In the genomic region with DNA sequence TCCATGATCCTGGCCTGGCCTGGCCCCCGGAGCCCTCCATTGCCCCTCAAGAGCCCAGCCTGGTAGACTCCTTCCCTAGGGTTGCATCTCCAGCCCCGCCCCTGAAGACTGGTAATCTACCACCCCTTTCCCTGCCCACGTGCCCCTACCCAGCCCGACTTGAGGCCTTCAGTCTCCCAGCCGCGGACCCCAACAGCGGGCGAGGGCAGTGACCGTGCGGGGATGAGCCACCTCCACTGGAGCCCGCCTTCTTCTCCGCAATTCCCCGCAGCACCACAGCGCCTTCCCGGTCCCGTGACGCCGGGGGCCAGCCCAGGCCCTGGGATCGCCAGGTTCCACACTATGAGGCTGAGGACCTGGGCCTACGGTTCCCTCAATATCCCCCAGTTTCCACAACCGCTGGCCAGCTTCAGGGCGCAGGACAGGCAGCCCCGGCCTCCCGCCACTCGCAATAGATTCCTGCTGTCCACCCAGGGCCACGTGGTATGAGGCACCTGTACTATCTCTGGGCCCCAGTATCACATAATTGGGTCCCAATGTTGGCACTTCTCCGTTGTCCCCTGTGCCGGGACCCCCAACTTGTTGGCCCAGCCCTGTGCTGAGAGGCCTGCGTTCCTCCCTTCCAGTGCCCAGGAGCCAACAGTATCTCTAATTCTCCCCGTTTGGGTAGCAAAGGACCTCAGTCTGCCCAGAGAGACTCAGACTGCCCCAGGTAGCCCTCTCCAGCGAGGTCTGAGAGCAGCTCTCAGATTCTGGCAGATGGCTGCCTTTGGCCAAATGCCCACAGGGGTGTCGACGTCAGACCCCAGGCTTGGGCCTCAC, we compare ENCODE assay signal across 11 cellular contexts. TPM values are rescaled to one million over a fixed set of nuclear protein-coding genes. Genes with fewer than 3 reads are reported as not detected.
DNase-seq lines count a peak whose midpoint lies in the region; ATAC-seq, FAIRE-seq and TF ChIP-seq lines count a peak whose summit lies in the region.
"Had no signal": no experiment of that assay in that cellular context is flagged by ENCODE, and none has a peak within 500 bp of the region (broad histone marks: within the 10 kb centered on the region; RNA-seq: fewer than 3 reads in every experiment).

No MANE protein-coding gene starts in this region.

- H2BK12ac ChIP-seq in H1 (ENCODE audit: low read depth, low read length), result peak overlapping the region; percentile 56; the same call in 1 of the 2 replicates

- H2BK5ac ChIP-seq in H1 (ENCODE audit: low read depth, low read length), result peak overlapping the region; percentile 37; the same call in 1 of the 2 replicates

- TF ChIP-seq EP300 in H1 (IDR thresholded peaks at IDR 0.05; ENCODE audit: borderline replicate concordance in 1 of 2, low read depth in 2 of 2, low read length in 2 of 2) (no peak), neural cell (conservative IDR thresholded peaks at IDR 0.05; ENCODE audit: poor library complexity, severe bottlenecking) (no peak)

- peak overlapping the region; percentile 50 for H2BK20ac ChIP-seq in H1 (ENCODE audit: low read length)

- intact Hi-C loops in CD14-positive monocyte (cut with micrococcal nuclease), result no loop called here

- peaks cover 0 to 4% of the 10 kb centered on the region in 2 donors for H3K36me3 Mint-ChIP-seq in CD14-positive monocyte

- peak overlapping the region; percentile 66 for H3K18ac ChIP-seq in H1 (ENCODE audit: extremely low read depth, low read length)

- H3K79me2 ChIP-seq in H1 (ENCODE audit: control insufficient read depth in 1 of 2, insufficient read depth in 2 of 2, low read length in 2 of 2), result no peaks in the 10 kb centered on the region
- H3K79me2 ChIP-seq in neural cell (replicated peaks; ENCODE audit: insufficient read depth, low read length), result no peaks in the 10 kb centered on the region

- peaks cover 9% of the 10 kb centered on the region for H3K4me1 Mint-ChIP-seq in CD14-positive monocyte

- CTCF ChIA-PET in H1 (lab: Charles Lee; ENCODE audit: partially characterized antibody), result interaction anchor here (1.1 to 5.7 kb wide), 7 partner anchors 8 to 1218 kb away, joined by 3 to 65 read pairs (median 4); no protein-coding TSS in a partner anchor

- H2AFZ ChIP-seq in H1 (ENCODE audit: low read length), result peak overlapping the region; percentile 51
- no peak overlapping the region for H2AFZ ChIP-seq in neural cell (ENCODE audit: low read depth, low read length)

- H3K9ac ChIP-seq in H1 (replicated peaks in 1 of 4; ENCODE audit: extremely low read depth in 1 of 4, low read depth in 3 of 4, low read length in 3 of 4) (no peak overlapping the region), neural cell (ENCODE audit: low read length) (no peak overlapping the region)

- peaks cover 5 to 19% (median 15%) of the 10 kb centered on the region in 4 experiments for H3K4me1 ChIP-seq in H1 (replicated peaks in 1 of 4; ENCODE audit: control insufficient read depth in 3 of 4, insufficient read depth in 4 of 4, low read length in 3 of 4)

- no peak overlapping the region for H3K27ac Mint-ChIP-seq in CD14-positive monocyte

- peak overlapping the region; percentile 93 for H2BK15ac ChIP-seq in H1 (ENCODE audit: low read length)

- H3K4me3 Mint-ChIP-seq in CD14-positive monocyte, result peak overlapping the region in 1 of 2 donors; percentile 89

- H2BK120ac ChIP-seq in H1 (replicated peaks; ENCODE audit: low read depth, low read length), result peak overlapping the region; percentile 23

- H3K36me3 ChIP-seq in H1 (ENCODE audit: control insufficient read depth in 2 of 4, insufficient read depth in 4 of 4, low read length in 3 of 4) (peaks cover 0 to 20% (median 3%) of the 10 kb centered on the region in 4 experiments; a peak in 4 of 8 replicates), neural cell (ENCODE audit: insufficient read depth, low read length) (no peaks in the 10 kb centered on the region)

- no peak for ATAC-seq in GM21390 (IDR thresholded peaks at IDR 0.05; ENCODE audit: unreplicated experiment)
- no peak for ATAC-seq in HG02798 (IDR thresholded peaks at IDR 0.05; ENCODE audit: poor library complexity, unreplicated experiment)
- ATAC-seq in GM21423 (IDR thresholded peaks at IDR 0.05; ENCODE audit: unreplicated experiment), result no peak

- H3K4ac ChIP-seq in H1 (replicated peaks; ENCODE audit: insufficient read length, low read depth, low read length), result peak overlapping the region; percentile 23

- POLR2A ChIA-PET in H1 (lab: Charles Lee; ENCODE audit: partially characterized antibody), result interaction anchor here (0.8 to 1.9 kb wide), 3 partner anchors 13 to 22 kb away, joined by 4 to 17 read pairs (median 4); no protein-coding TSS in a partner anchor

- WGBS in H1 (ENCODE audit: extremely low coverage in 1 of 2, insufficient coverage in 1 of 2, insufficient read length in 1 of 2, insufficient replicate concordance in 2 of 2, low coverage in 1 of 2, low lambda C conversion rate in 2 of 2, missing lambda C conversion rate in 1 of 2), 2 experiments, result 85% methylated on average over 33 of the region's 33 CpGs; no CpG with 5 or more reads in 1 of the 2 experiments

- peaks cover 0 to 21% (median 0%) of the 10 kb centered on the region in 3 donors for H3K27me3 Mint-ChIP-seq in CD14-positive monocyte (ENCODE audit: low read depth in 3 of 3)

- peak overlapping the region; percentile 73 to 96 (median 82); a peak in 7 of 8 replicates for H3K4me3 ChIP-seq in H1 (ENCODE audit: extremely low read depth in 1 of 4, insufficient read depth in 2 of 4, low read depth in 3 of 4, low read length in 4 of 4)
- H3K4me3 ChIP-seq in neural cell (ENCODE audit: low read length), result peak overlapping the region; percentile 64

- H3K4me2 ChIP-seq in H1 (ENCODE audit: insufficient read depth in 1 of 2, low read depth in 2 of 2, low read length in 2 of 2) (peak overlapping the region; percentile 82 to 96), neural cell (ENCODE audit: low read length) (no peak overlapping the region)

- peaks cover 0 to 10% (median 3%) of the 10 kb centered on the region in 7 donors for H3K9me3 Mint-ChIP-seq in CD14-positive monocyte

- H3K9me2 ChIP-seq in neural cell (ENCODE audit: insufficient read depth, low read length), result no peaks in the 10 kb centered on the region

- H3K27ac ChIP-seq in H1 (ENCODE audit: low read depth, low read length), result no peak overlapping the region
- no peak overlapping the region for H3K27ac ChIP-seq in neural cell (ENCODE audit: low read length)

- TF ChIP-seq POLR2A in H1 (IDR thresholded peaks at IDR 0.05; ENCODE audit: control extremely low read depth in 1 of 2, low read depth in 2 of 2, low read length in 2 of 2), result no peak

- H3K79me1 ChIP-seq in H1 (ENCODE audit: low read depth, low read length), result peaks cover 9% of the 10 kb centered on the region; the same call in 1 of the 2 replicates

- TF ChIP-seq RAD21 in H1 (IDR thresholded peaks at IDR 0.05 in 1 of 2, conservative IDR thresholded peaks at IDR 0.05 in 1 of 2; ENCODE audit: low read depth in 2 of 2, low read length in 2 of 2), result no peak
- TF ChIP-seq RAD21 in neural cell (conservative IDR thresholded peaks at IDR 0.05), result no peak

- H3K23ac ChIP-seq in H1 (ENCODE audit: insufficient read length), result no peak overlapping the region

- H2AK5ac ChIP-seq in H1 (ENCODE audit: low read depth, low read length), result peak overlapping the region; percentile 57; the same call in 1 of the 2 replicates

- H3K27me3 ChIP-seq in H1 (replicated peaks in 1 of 4; ENCODE audit: control insufficient read depth in 3 of 4, extremely low read depth in 1 of 4, insufficient read depth in 3 of 4, low read length in 3 of 4) (peaks cover 0 to 18% (median 10%) of the 10 kb centered on the region in 4 experiments; a peak in 4 of 7 replicates), neural cell (ENCODE audit: insufficient read depth, low read depth, low read length) (peaks cover 26% of the 10 kb centered on the region)

- peak overlapping the region; percentile 82 for H4K91ac ChIP-seq in H1 (replicated peaks; ENCODE audit: insufficient read length, low read length)

- H3K14ac ChIP-seq in H1 (ENCODE audit: insufficient read length), result no peak overlapping the region

- peak overlapping the region; percentile 79 for H4K5ac ChIP-seq in H1 (ENCODE audit: insufficient read length, low read depth, low read length)

- peak overlapping the region; percentile 91 for H4K8ac ChIP-seq in H1 (ENCODE audit: extremely low read depth, insufficient read depth, low read length)

- H3K9me3 ChIP-seq in H1 (ENCODE audit: insufficient read depth in 2 of 2, low read depth in 1 of 2, low read length in 1 of 2), result no peaks in the 10 kb centered on the region
- H3K9me3 ChIP-seq in neural cell (ENCODE audit: low read length), result no peaks in the 10 kb centered on the region

- peaks cover 0 to 9% of the 10 kb centered on the region in 2 experiments for H4K20me1 ChIP-seq in H1 (replicated peaks in 1 of 2; ENCODE audit: control insufficient read depth in 1 of 2, insufficient read depth in 2 of 2, low read length in 2 of 2)
- H4K20me1 ChIP-seq in neural cell (ENCODE audit: insufficient read depth), result no peaks in the 10 kb centered on the region

- H3F3A ChIP-seq in neural cell (ENCODE audit: insufficient read depth, low read length, poor library complexity, severe bottlenecking), result no peaks in the 10 kb centered on the region

- TF ChIP-seq CTCF in CD14-positive monocyte (IDR thresholded peaks at IDR 0.05) (no peak), H1 (IDR thresholded peaks at IDR 0.05; ENCODE audit: control extremely low read depth in 1 of 3, insufficient read depth in 1 of 3, low read depth in 1 of 3, low read length in 3 of 3) (no peak), neural cell (IDR thresholded peaks at IDR 0.05; ENCODE audit: poor library complexity, severe bottlenecking) (no peak)

- FAIRE-seq in H1 (lab: Jason Lieb, UNC), result no peak
- FAIRE-seq: endothelial cell of umbilical vein had no signal

- DNase-seq in CD14-positive monocyte (ENCODE audit: low spot score) (peak; percentile 46), NCI-H69 (lab: John Stamatoyannopoulos, UW) (peak; percentile 28), H1 (ENCODE audit: low read depth in 1 of 2, low spot score in 2 of 2) (peak in 1 of 2 experiments; percentile 90), amniotic stem cell (lab: John Stamatoyannopoulos, UW) (no peak)

- peaks cover 17% of the 10 kb centered on the region for H3K23me2 ChIP-seq in H1 (ENCODE audit: low read depth, low read length)

- no peak overlapping the region for H3K56ac ChIP-seq in H1 (replicated peaks; ENCODE audit: insufficient read length, low read depth, low read length)

RNA-seq across cellular contexts. Expression of gene GPRIN2, which starts 1.1 kb away (rescaled TPM):
- not detected for polyA plus RNA-seq in CD14-positive monocyte
- total RNA-seq in H1 (2021; fragmentation: NEBNext Ultra II Directional; extraction: Animal tissue kit (Norgen Biotek cat#: 25700)), result 17.8 and 18.6 TPM in 2 replicates
- polyA plus RNA-seq in H1 (2011; rRNA removed), result 14.3 and 19.7 TPM in 2 replicates
- 15.7 TPM for polyA plus RNA-seq in H1 (2011; cell fraction: cytosol; rRNA removed)
- polyA plus RNA-seq in H1 (2011; cell fraction: nucleus; rRNA removed), result 60.7 TPM
- 5.2 to 15.3 TPM (median 12.7 TPM) in 4 replicates for polyA plus RNA-seq in H1 (2012, experiment 1 of 2)
- polyA plus RNA-seq in H1 (2012, experiment 2 of 2), result 10.9 TPM
- 5.4 TPM for polyA plus RNA-seq in H1 (2013, experiment 1 of 2)
- 4.6 TPM for polyA plus RNA-seq in H1 (2013, experiment 2 of 2)
- polyA minus RNA-seq in H1 (2011; rRNA and poly(A)+ RNA removed), result 10.2 and 12.8 TPM in 2 replicates
- polyA minus RNA-seq in H1 (2011; cell fraction: cytosol; rRNA and poly(A)+ RNA removed), result 18.2 TPM
- 42.1 TPM for polyA minus RNA-seq in H1 (2011; cell fraction: nucleus; rRNA and poly(A)+ RNA removed)
- 7.1 and 10.5 TPM in 2 replicates for polyA plus RNA-seq in neural cell
- 11.0 and 12.4 TPM in 2 replicates for polyA minus RNA-seq in neural cell
- total RNA-seq: endothelial cell of umbilical vein, HT1080, myocyte had no signal
- polyA plus RNA-seq: endothelial cell of umbilical vein had no signal

RNA-seq across cellular contexts. Expression of gene SYT15, which starts 21.4 kb away (rescaled TPM):
- polyA plus RNA-seq in CD14-positive monocyte (under 1 TPM in 1 of 2 donors, not detected in 1; 0.23 TPM), H1 (2011; rRNA removed) (0.39 and 0.58 TPM in 2 replicates), neural cell (0.16 TPM in 1 of 2 replicates, not detected in the other)
- total RNA-seq in H1 (2021; fragmentation: NEBNext Ultra II Directional; extraction: Animal tissue kit (Norgen Biotek cat#: 25700)), result 0.61 and 1.5 TPM in 2 replicates
- 0.47 TPM for polyA plus RNA-seq in H1 (2011; cell fraction: cytosol; rRNA removed)
- polyA plus RNA-seq in H1 (2011; cell fraction: nucleus; rRNA removed), result 1.1 TPM
- 0.34 to 0.76 TPM (median 0.43 TPM) in 4 replicates for polyA plus RNA-seq in H1 (2012, experiment 1 of 2)
- 0.08 TPM for polyA plus RNA-seq in H1 (2012, experiment 2 of 2)
- polyA plus RNA-seq in H1 (2013, experiment 1 of 2), result 0.43 TPM
- 0.44 TPM for polyA plus RNA-seq in H1 (2013, experiment 2 of 2)
- polyA minus RNA-seq in H1 (2011; rRNA and poly(A)+ RNA removed), result 0.46 and 1.0 TPM in 2 replicates
- polyA minus RNA-seq in H1 (2011; cell fraction: cytosol; rRNA and poly(A)+ RNA removed), result 1.8 TPM
- 1.3 TPM for polyA minus RNA-seq in H1 (2011; cell fraction: nucleus; rRNA and poly(A)+ RNA removed)
- polyA minus RNA-seq in neural cell, result 0.24 and 0.35 TPM in 2 replicates
